Comparison of ENCODE assay signal across 33 cellular contexts in genomic region chr7:134685250-134685649, GRCh38. TPM values are rescaled to one million over a fixed set of nuclear protein-coding genes. Genes with fewer than 3 reads are reported as not detected.
DNase-seq lines count a peak whose midpoint lies in the region; ATAC-seq, FAIRE-seq and TF ChIP-seq lines count a peak whose summit lies in the region.
"Had no signal": no experiment of that assay in that cellular context is flagged by ENCODE, and none has a peak within 500 bp of the region (broad histone marks: within the 10 kb centered on the region; RNA-seq: fewer than 3 reads in every experiment).

No MANE protein-coding gene starts in this region.

- H4K8ac ChIP-seq in IMR-90 (ENCODE audit: low read depth in 2 of 2, low read length in 2 of 2), result no peak overlapping the region
- no peak overlapping the region for H4K8ac ChIP-seq in neuronal stem cell (ENCODE audit: low read depth, low read length)

- no peak overlapping the region for H3K56ac ChIP-seq in IMR-90 (ENCODE audit: extremely low read depth, insufficient read depth, low read length)

- H3K4me1 ChIP-seq in IMR-90 (ENCODE audit: control insufficient read depth, insufficient read depth, low read length) (peaks cover 12% of the 10 kb centered on the region), astrocyte (ENCODE audit: insufficient read depth, low read length) (peaks cover 7% of the 10 kb centered on the region), neuronal stem cell (ENCODE audit: control insufficient read depth in 2 of 2, insufficient read depth in 1 of 2, low read depth in 1 of 2, low read length in 2 of 2) (peaks cover 0 to 1% of the 10 kb centered on the region in 2 donors)

- H3K27me3 Mint-ChIP-seq in astrocyte (ENCODE audit: low read depth, unreplicated experiment), result no peaks in the 10 kb centered on the region
- no peaks in the 10 kb centered on the region for H3K27me3 Mint-ChIP-seq in T-cell
- H3K27me3 Mint-ChIP-seq: activated naive CD4-positive, alpha-beta T cell treated with anti-CD3 and anti-CD28 coated beads, Interleukin-2, amount 10 ng/mL, durations not matched to agents 7 days and 5 days had no signal

- intact Hi-C loops in IMR-90 (cut with micrococcal nuclease), result loop anchor here (5.0 to 10.0 kb wide), 3 partner anchors 53 to 960 kb away; partner anchors contain the start of gene NUP205

- dilution Hi-C loops in IMR-90 (cut with HindIII; ENCODE audit: low sequenced_read_pairs, unreplicated experiment), result no loop called here

- CTCF ChIA-PET in IMR-90 (lab: Yijun Ruan, JAX), result no interaction called here
- CTCF ChIA-PET in T-cell (lab: Charles Lee), result no interaction called here

- H3K4ac ChIP-seq in IMR-90 (ENCODE audit: low read depth, low read length), result peak overlapping the region; percentile 40; the same call in 1 of the 2 replicates
- H3K4ac ChIP-seq in neuronal stem cell (ENCODE audit: low read length), result no peak overlapping the region

- no peak overlapping the region for H4K5ac ChIP-seq in IMR-90 (ENCODE audit: low read depth, low read length)

- H3K4me3 Mint-ChIP-seq in astrocyte (ENCODE audit: unreplicated experiment), result no peak overlapping the region
- H3K4me3 Mint-ChIP-seq in T-cell, result no peak overlapping the region
- H3K4me3 Mint-ChIP-seq: activated naive CD4-positive, alpha-beta T cell treated with anti-CD3 and anti-CD28 coated beads, Interleukin-2, amount 10 ng/mL, durations not matched to agents 7 days and 5 days; CD4-positive, alpha-beta memory T cell; immature natural killer cell; naive thymus-derived CD8-positive, alpha-beta T cell had no signal

- BruUV-seq in IMR-90 (replicated peaks; lab: Mats Ljungman, UMichigan), result no TSS peak

- ATAC-seq in IMR-90 (ENCODE audit: low read depth), result no peak
- ATAC-seq in T-cell (replicated peaks in 1 of 4), result no peak
- ATAC-seq: esophagus mucosa; gastroesophageal sphincter; HepG2; left ventricle myocardium superior; naive thymus-derived CD8-positive, alpha-beta T cell had no signal

- POLR2A ChIA-PET in IMR-90 (lab: Charles Lee; ENCODE audit: unreplicated experiment), result no interaction called here
- POLR2A ChIA-PET in T-cell (lab: Charles Lee), result interaction anchor here in 1 of 2 donors (0.6 kb wide), 1 partner anchor 272 kb away, joined by 4 read pairs; no protein-coding TSS in a partner anchor

- H2BK5ac ChIP-seq in IMR-90 (ENCODE audit: low read depth, low read length, poor library complexity, severe bottlenecking) (peak overlapping the region; percentile 45), neuronal stem cell (ENCODE audit: low read length) (no peak overlapping the region)

- no peak overlapping the region for H3K27ac Mint-ChIP-seq in astrocyte (ENCODE audit: unreplicated experiment)
- no peak overlapping the region for H3K27ac Mint-ChIP-seq in T-cell
- H3K27ac Mint-ChIP-seq: activated naive CD4-positive, alpha-beta T cell treated with anti-CD3 and anti-CD28 coated beads, Interleukin-2, amount 10 ng/mL, durations not matched to agents 7 days and 5 days; immature natural killer cell; naive thymus-derived CD8-positive, alpha-beta T cell had no signal

- H3K9me3 ChIP-seq in IMR-90 (ENCODE audit: control insufficient read depth, insufficient read depth, low read length), result no peaks in the 10 kb centered on the region
- H3K9me3 ChIP-seq in astrocyte (ENCODE audit: insufficient read depth, low read depth, low read length), result no peaks in the 10 kb centered on the region
- H3K9me3 ChIP-seq in neuronal stem cell (replicated peaks in 1 of 2; ENCODE audit: control insufficient read depth in 2 of 2, insufficient read depth in 1 of 2, low read depth in 1 of 2, low read length in 2 of 2), result no peaks in the 10 kb centered on the region
- H3K9me3 ChIP-seq: breast epithelium, gastroesophageal sphincter, transverse colon had no signal

- DNase-seq in ACHN (peak; percentile 60), IMR-90 (peak; percentile 44), astrocyte (ENCODE audit: low read depth) (no peak), kidney epithelial cell (ENCODE audit: low read depth) (peak; percentile 59), neuronal stem cell (ENCODE audit: low spot score) (no peak), activated T-cell treated with anti-CD3 and anti-CD28 coated beads for 4 hours (no peak), T-cell (no peak)
- no peak for DNase-seq in stimulated activated CD4-positive, alpha-beta T cell treated with anti-CD3 and anti-CD28 coated beads, Interleukin-1b, Interleukin-23, amount 100 ng/mL, for 48 hours
- DNase-seq: activated CD4-positive, alpha-beta T cell treated with anti-CD3 and anti-CD28 coated beads, Interleukin-2, amount 50 U/mL, for 4 hours; activated naive CD4-positive, alpha-beta T cell treated with anti-CD3 and anti-CD28 coated beads, Interleukin-2, amount 10 ng/mL, durations not matched to agents 7 days and 5 days; AML-193; amygdala; CD4-positive, alpha-beta memory T cell; DMS 273 treated with DMSO at 0.1 percent for 48 hours; effector CD8-positive, alpha-beta T cell; hippocampal formation; immature natural killer cell; left ventricle myocardium superior; naive thymus-derived CD8-positive, alpha-beta T cell; NCI-H1048; NCI-H1694 treated with DMSO at 0.1 percent for 48 hours; NCI-H524; retina; SIG-M5; SW 1271; T1000; transverse colon had no signal

- FAIRE-seq in astrocyte (lab: Jason Lieb, UNC), result peak; percentile 20
- FAIRE-seq: colon, GM19239, HepG2 had no signal

- H2BK120ac ChIP-seq in IMR-90 (ENCODE audit: low read depth, low read length) (no peak overlapping the region; the same call in 1 of the 2 replicates), neuronal stem cell (ENCODE audit: low read depth, low read length) (no peak overlapping the region)

- H4K91ac ChIP-seq in IMR-90 (ENCODE audit: insufficient read depth, low read depth, low read length), result no peak overlapping the region
- no peak overlapping the region for H4K91ac ChIP-seq in neuronal stem cell (ENCODE audit: low read depth, low read length, poor library complexity)

- H3K4me3 ChIP-seq in IMR-90 (ENCODE audit: insufficient read depth, low read depth, low read length) (no peak overlapping the region), astrocyte (ENCODE audit: insufficient read depth, low read depth, low read length) (no peak overlapping the region), kidney epithelial cell (ENCODE audit: low read depth, low read length) (no peak overlapping the region), neuronal stem cell (ENCODE audit: low read length in 2 of 2) (no peak overlapping the region)
- H3K4me3 ChIP-seq: breast epithelium, gastroesophageal sphincter, transverse colon had no signal

- H3K14ac ChIP-seq in IMR-90 (replicated peaks; ENCODE audit: low read depth, low read length), result peak overlapping the region; percentile 80
- no peak overlapping the region for H3K14ac ChIP-seq in neuronal stem cell (ENCODE audit: low read length)

- H3K4me2 ChIP-seq in IMR-90 (ENCODE audit: low read depth, low read length), result no peak overlapping the region
- H3K4me2 ChIP-seq in astrocyte (ENCODE audit: low read length), result no peak overlapping the region
- H3K4me2 ChIP-seq in neuronal stem cell (ENCODE audit: insufficient read depth, low read length, poor library complexity, severe bottlenecking), result no peak overlapping the region

- TF ChIP-seq RAD21 in IMR-90 (IDR thresholded peaks at IDR 0.05; ENCODE audit: low read length), result no peak

- H2BK15ac ChIP-seq in IMR-90 (ENCODE audit: low read depth, low read length) (peak overlapping the region; percentile 74; the same call in 2 of the 3 replicates), neuronal stem cell (ENCODE audit: low read length) (no peak overlapping the region)

- no peak for TF ChIP-seq CTCF in IMR-90 (conservative IDR thresholded peaks at IDR 0.05; ENCODE audit: low read depth, low read length)
- no peak for TF ChIP-seq CTCF in astrocyte (IDR thresholded peaks at IDR 0.05; ENCODE audit: insufficient read depth, low read depth, low read length)
- no peak for TF ChIP-seq CTCF in kidney epithelial cell (IDR thresholded peaks at IDR 0.05; ENCODE audit: insufficient read depth, low read length, poor library complexity, severe bottlenecking)

- H3K9me3 Mint-ChIP-seq in astrocyte (ENCODE audit: unreplicated experiment) (no peaks in the 10 kb centered on the region), T-cell (no peaks in the 10 kb centered on the region)
- H3K9me3 Mint-ChIP-seq: activated naive CD4-positive, alpha-beta T cell treated with anti-CD3 and anti-CD28 coated beads, Interleukin-2, amount 10 ng/mL, durations not matched to agents 7 days and 5 days; CD4-positive, alpha-beta memory T cell; immature natural killer cell; naive thymus-derived CD8-positive, alpha-beta T cell had no signal

- H3K18ac ChIP-seq in IMR-90 (ENCODE audit: low read depth, low read length) (no peak overlapping the region), neuronal stem cell (ENCODE audit: low read length) (no peak overlapping the region)

- H2AFZ ChIP-seq in IMR-90 (replicated peaks; ENCODE audit: low read length, poor library complexity), result no peak overlapping the region
- H2AFZ ChIP-seq in astrocyte (ENCODE audit: low read depth, low read length), result no peak overlapping the region
- no peak overlapping the region for H2AFZ ChIP-seq in neuronal stem cell (ENCODE audit: low read length)

- H3K9ac ChIP-seq in IMR-90 (ENCODE audit: low read depth, low read length), result no peak overlapping the region
- no peak overlapping the region for H3K9ac ChIP-seq in astrocyte (ENCODE audit: low read length)
- no peak overlapping the region for H3K9ac ChIP-seq in neuronal stem cell (ENCODE audit: low read depth, low read length, poor library complexity)

- H3K36me3 ChIP-seq in IMR-90 (ENCODE audit: control insufficient read depth, insufficient read depth, low read length) (peaks cover 3% of the 10 kb centered on the region), astrocyte (ENCODE audit: insufficient read depth, low read length) (peaks cover 3% of the 10 kb centered on the region), kidney epithelial cell (ENCODE audit: control insufficient read depth, insufficient read depth, low read length) (no peaks in the 10 kb centered on the region), neuronal stem cell (replicated peaks in 1 of 2; ENCODE audit: control insufficient read depth in 2 of 2, insufficient read depth in 2 of 2, low read length in 2 of 2) (peaks cover 0 to 5% of the 10 kb centered on the region in 2 donors)
- H3K36me3 ChIP-seq: breast epithelium, transverse colon had no signal

- H2BK12ac ChIP-seq in neuronal stem cell (ENCODE audit: low read length), result no peak overlapping the region

- H3K79me1 ChIP-seq in IMR-90 (ENCODE audit: low read depth in 1 of 2, low read length in 2 of 2), result no peaks in the 10 kb centered on the region
- H3K79me1 ChIP-seq in neuronal stem cell (ENCODE audit: low read depth, low read length), result no peaks in the 10 kb centered on the region

- H4K20me1 ChIP-seq in IMR-90 (ENCODE audit: insufficient read depth, low read length) (no peaks in the 10 kb centered on the region), astrocyte (ENCODE audit: insufficient read depth, low read length) (no peaks in the 10 kb centered on the region)

- H3K27me3 ChIP-seq in IMR-90 (ENCODE audit: control insufficient read depth, insufficient read depth, low read length) (no peaks in the 10 kb centered on the region), astrocyte (ENCODE audit: insufficient read depth, low read length) (no peaks in the 10 kb centered on the region), kidney epithelial cell (ENCODE audit: control insufficient read depth, insufficient read depth, low read length) (no peaks in the 10 kb centered on the region), neuronal stem cell (ENCODE audit: control insufficient read depth in 3 of 3, insufficient read depth in 3 of 3, low read depth in 1 of 3, low read length in 3 of 3) (no peaks in the 10 kb centered on the region)
- H3K27me3 ChIP-seq: breast epithelium, gastroesophageal sphincter, transverse colon had no signal

- H3K79me2 ChIP-seq in astrocyte (ENCODE audit: insufficient read depth, low read length), result no peaks in the 10 kb centered on the region

- H3K4me1 Mint-ChIP-seq in astrocyte (ENCODE audit: low read depth, unreplicated experiment) (peaks cover 20% of the 10 kb centered on the region), T-cell (peaks cover 0 to 4% (median 0%) of the 10 kb centered on the region in 3 donors)
- H3K4me1 Mint-ChIP-seq: CD4-positive, alpha-beta memory T cell had no signal

- H3K23ac ChIP-seq in IMR-90 (ENCODE audit: low read depth, low read length), result no peak overlapping the region
- no peak overlapping the region for H3K23ac ChIP-seq in neuronal stem cell (ENCODE audit: low read depth, low read length, poor library complexity)

- in situ Hi-C loops in ACHN (cut with HindIII; ENCODE audit: low pct_ligation_motif_present, low pct_unique_long_range_greater_than_20kb, low sequenced_read_pairs) (no loop called here), IMR-90 (cut with MboI; ENCODE audit: low sequenced_read_pairs) (loop anchor here (5.0 to 25.0 kb wide), 4 partner anchors 262 to 877 kb away; partner anchors contain the start of gene NUP205)

- H2AK9ac ChIP-seq in IMR-90 (replicated peaks; ENCODE audit: low read depth, low read length, poor library complexity), result no peak overlapping the region

- WGBS in IMR-90 (ENCODE audit: extremely low coverage in 2 of 2, insufficient read length in 1 of 2), 2 experiments, result no CpG with 5 or more reads among the region's 2 CpGs
- no CpG with 5 or more reads among the region's 2 CpGs for WGBS in neuronal stem cell (ENCODE audit: extremely low coverage in 2 of 2, insufficient read length in 2 of 2, insufficient replicate concordance in 1 of 2), 2 donors

- no peak overlapping the region for H2BK20ac ChIP-seq in IMR-90 (ENCODE audit: low read depth, low read length)

- no peak overlapping the region for H3K27ac ChIP-seq in IMR-90 (ENCODE audit: insufficient read depth, low read length)
- H3K27ac ChIP-seq in astrocyte (ENCODE audit: low read depth, low read length), result no peak overlapping the region
- H3K27ac ChIP-seq in neuronal stem cell (replicated peaks; ENCODE audit: low read length), result no peak overlapping the region
- H3K27ac ChIP-seq: breast epithelium, gastroesophageal sphincter, transverse colon had no signal

- H2AK5ac ChIP-seq in IMR-90 (ENCODE audit: low read depth, low read length), result no peak overlapping the region
- no peak overlapping the region for H2AK5ac ChIP-seq in neuronal stem cell (ENCODE audit: low read depth, low read length)

- peaks cover 7% of the 10 kb centered on the region; the same call in 1 of the 2 replicates for H3K9me1 ChIP-seq in IMR-90 (ENCODE audit: insufficient read depth, low read length)

- TF ChIP-seq POLR2A in IMR-90 (IDR thresholded peaks at IDR 0.05; ENCODE audit: low read depth, low read length), result no peak

- H3K36me3 Mint-ChIP-seq in astrocyte (ENCODE audit: low read depth, unreplicated experiment) (peaks cover 1% of the 10 kb centered on the region), T-cell (peaks cover 5% of the 10 kb centered on the region)

RNA-seq across cellular contexts. Expression of gene BPGM, which starts 38.6 kb away (rescaled TPM):
- 18.8 and 32.8 TPM in 2 replicates for total RNA-seq in IMR-90 (2012; rRNA removed)
- polyA plus RNA-seq in IMR-90 (2012; rRNA removed), result 16.8 and 20.0 TPM in 2 replicates
- 5.1 and 9.8 TPM in 2 replicates for polyA plus RNA-seq in IMR-90 (2012; cell fraction: cytosol; rRNA removed)
- polyA plus RNA-seq in IMR-90 (2012; cell fraction: nucleus; rRNA removed; ENCODE audit: low replicate concordance), result 1.6 and 14.7 TPM in 2 replicates
- total RNA-seq in astrocyte, result 37.3 and 37.4 TPM in 2 replicates
- total RNA-seq in kidney epithelial cell, result 29.2 and 30.7 TPM in 2 replicates
- polyA plus RNA-seq in neuronal stem cell (2013, experiment 1 of 2), result 22.7 TPM
- 21.8 TPM for polyA plus RNA-seq in neuronal stem cell (2013, experiment 2 of 2)
- total RNA-seq in T-cell, result 10 to 100 TPM; 16.4 to 20.3 (median 18.3) TPM

Comparison
In these comparisons a context has a peak if more than half of its experiments do, and no peak if none do; other contexts are left out.
1. DNase-seq: peak in ACHN (single experiment), IMR-90 (single experiment) and kidney epithelial cell (single experiment); none in astrocyte (single experiment), neuronal stem cell (single experiment), activated T-cell treated with anti-CD3 and anti-CD28 coated beads for 4 hours (single experiment), T-cell (0 of 34) and stimulated activated CD4-positive, alpha-beta T cell treated with anti-CD3 and anti-CD28 coated beads, Interleukin-1b, Interleukin-23, amount 100 ng/mL, for 48 hours (single experiment).